In the genomic region with DNA sequence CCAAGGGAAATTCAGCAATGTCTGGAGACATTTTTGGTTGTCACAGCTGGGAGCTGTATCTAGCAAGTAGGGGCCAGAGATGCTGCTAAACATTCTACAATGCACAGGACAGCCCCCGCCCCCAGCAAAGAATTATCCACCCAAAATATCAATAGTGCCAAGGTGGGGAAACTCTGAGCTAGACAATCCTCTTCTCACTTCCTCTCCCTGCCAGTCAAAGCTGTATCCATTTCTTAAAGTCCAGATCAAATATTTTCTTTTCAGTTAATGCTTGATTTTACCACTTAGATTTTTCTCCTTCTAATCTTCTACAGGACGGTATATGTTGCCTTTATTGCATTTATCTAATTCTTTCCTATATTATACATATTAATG, we compare ENCODE assay signal across 16 cellular contexts.
DNase-seq lines count a peak whose midpoint lies in the region; ATAC-seq, FAIRE-seq and TF ChIP-seq lines count a peak whose summit lies in the region.
"Had no signal": no experiment of that assay in that cellular context is flagged by ENCODE, and none has a peak within 500 bp of the region (broad histone marks: within the 10 kb centered on the region; RNA-seq: fewer than 3 reads in every experiment).

No MANE protein-coding gene starts in this region.

- H3K4me1 Mint-ChIP-seq in stimulated activated memory B cell treated with anti-CD40 and anti-IgM and Interleukin-4, amounts not matched to agents 10 μg/mL and 1 μg/mL and 100 μg/mL, for 72 hours: peaks cover 25% of the 10 kb centered on the region

- WGBS in GM12878 (ENCODE audit: insufficient coverage, insufficient replicate concordance, low lambda C conversion rate, missing lambda C conversion rate): 0% methylated on average over 2 of the region's 2 CpGs

- H3K4me1 ChIP-seq in OCI-LY3 (ENCODE audit: low read length) (peaks cover 20% of the 10 kb centered on the region), GM12878 (ENCODE audit: control insufficient read depth, insufficient read depth, low read length) (no peaks in the 10 kb centered on the region)

- H3K9me3 ChIP-seq in OCI-LY3 (ENCODE audit: insufficient read depth, low read length): no peaks in the 10 kb centered on the region
- H3K9me3 ChIP-seq in GM12878 (replicated peaks; ENCODE audit: control insufficient read depth, insufficient read depth, low read length): no peaks in the 10 kb centered on the region; the same call in 2 of the 3 replicates

- no TSS peak for BruUV-seq in GM12878 (replicated peaks; lab: Mats Ljungman, UMichigan)

- POLR2A ChIA-PET in GM12878 (lab: Charles Lee): interaction anchor here (0.7 kb wide), 1 partner anchor 1290 kb away, joined by 4 read pairs; no protein-coding TSS in a partner anchor

- RAD21 ChIA-PET in GM12878 (lab: Charles Lee; ENCODE audit: unreplicated experiment): no interaction called here

- TF ChIP-seq RAD21 in GM12878 (IDR thresholded peaks at IDR 0.05; ENCODE audit: insufficient read depth, low read depth, low read length): no peak

- H3K79me2 ChIP-seq in OCI-LY3 (ENCODE audit: low read length): no peaks in the 10 kb centered on the region
- H3K79me2 ChIP-seq in GM12878 (ENCODE audit: control insufficient read depth, insufficient read depth, low read length): no peaks in the 10 kb centered on the region

- no peak overlapping the region for H3K27ac ChIP-seq in OCI-LY3 (ENCODE audit: low read length)
- no peak overlapping the region for H3K27ac ChIP-seq in GM12878 (ENCODE audit: control insufficient read depth, insufficient read depth)

- no peak for TF ChIP-seq EP300 in GM12878 (IDR thresholded peaks at IDR 0.05; ENCODE audit: borderline replicate concordance in 1 of 2, control insufficient read depth in 1 of 2, low read depth in 2 of 2, low read length in 2 of 2)

- H3K36me3 Mint-ChIP-seq in stimulated activated memory B cell treated with anti-CD40 and anti-IgM and Interleukin-4, amounts not matched to agents 10 μg/mL and 1 μg/mL and 100 μg/mL, for 72 hours: no peaks in the 10 kb centered on the region

- H3K9me3 Mint-ChIP-seq in stimulated activated memory B cell treated with anti-CD40 and anti-IgM and Interleukin-4, amounts not matched to agents 10 μg/mL and 1 μg/mL and 100 μg/mL, for 72 hours: peaks cover 3% of the 10 kb centered on the region

- peak overlapping the region; percentile 46 for H3K4me2 ChIP-seq in OCI-LY3 (ENCODE audit: low read length)
- H3K4me2 ChIP-seq in GM12878 (ENCODE audit: control insufficient read depth, insufficient read depth): no peak overlapping the region
- H3K4me2 ChIP-seq: GM23338 had no signal

- SMC1A ChIA-PET in GM12878 (lab: Charles Lee; ENCODE audit: uncharacterized antibody, unreplicated experiment): interaction anchor here (1.0 to 1.3 kb wide), 2 partner anchors 10 to 52 kb away, joined by 3 to 5 read pairs; no protein-coding TSS in a partner anchor

- H2AFZ ChIP-seq in OCI-LY3 (ENCODE audit: low read depth, low read length) (no peak overlapping the region), GM12878 (ENCODE audit: control insufficient read depth, low read depth, low read length) (no peak overlapping the region)

- CTCF ChIA-PET in GM12878 (lab: Yijun Ruan, JAX): interaction anchor here (1.0 to 2.1 kb wide), 4 partner anchors 8 to 227 kb away, joined by 3 to 18 read pairs (median 8); no protein-coding TSS in a partner anchor

- DNase-seq in GM12878 (ENCODE audit: low read depth, low spot score) (no peak), NCI-H446 treated with DMSO at 0.1 percent for 48 hours (lab: John Stamatoyannopoulos, UW) (no peak), T1000 (lab: John Stamatoyannopoulos, UW) (no peak), NCI-H1092 treated with DMSO at 0.1 percent for 48 hours (lab: John Stamatoyannopoulos, UW) (no peak)
- DNase-seq: C1 segment of cervical spinal cord, Calu3, COR-L47, DMS53, DMS79 treated with DMSO at 0.1 percent for 48 hours, GF-D8, H9 had no signal

- H3K27ac Mint-ChIP-seq in stimulated activated memory B cell treated with anti-CD40 and anti-IgM and Interleukin-4, amounts not matched to agents 10 μg/mL and 1 μg/mL and 100 μg/mL, for 72 hours: no peak overlapping the region
- H3K27ac Mint-ChIP-seq: GM23338, H9 had no signal

- no peaks in the 10 kb centered on the region for H3K36me3 ChIP-seq in OCI-LY3 (replicated peaks; ENCODE audit: low read depth, low read length)
- no peaks in the 10 kb centered on the region for H3K36me3 ChIP-seq in GM12878 (ENCODE audit: control insufficient read depth in 2 of 2, insufficient read depth in 2 of 2, low read length in 1 of 2)

- H3K4me3 ChIP-seq in OCI-LY3 (ENCODE audit: low read length): no peak overlapping the region
- no peak overlapping the region for H3K4me3 ChIP-seq in GM12878
- H3K4me3 ChIP-seq: GM23338 had no signal

- TF ChIP-seq CTCF in OCI-LY3 (IDR thresholded peaks at IDR 0.05; ENCODE audit: low read depth, low read length) (no peak), GM12878 (IDR thresholded peaks at IDR 0.05 in 2 of 3, conservative IDR thresholded peaks at IDR 0.05 in 1 of 3; ENCODE audit: control insufficient read depth in 2 of 3, extremely low read depth in 1 of 3, insufficient read depth in 1 of 3, low read depth in 3 of 3, low read length in 3 of 3) (no peak)

- H3K9ac ChIP-seq in OCI-LY3 (ENCODE audit: low read length) (no peak overlapping the region), GM12878 (ENCODE audit: control insufficient read depth, insufficient read depth, low read length) (no peak overlapping the region)

- H4K20me1 ChIP-seq in OCI-LY3 (ENCODE audit: insufficient read depth, low read length): no peaks in the 10 kb centered on the region
- no peaks in the 10 kb centered on the region for H4K20me1 ChIP-seq in GM12878 (ENCODE audit: control insufficient read depth, insufficient read depth)

- in situ Hi-C loops in GM12878 (cut with MboI): no loop called here

- H3K27me3 ChIP-seq in OCI-LY3 (ENCODE audit: low read depth, low read length): peaks cover 20% of the 10 kb centered on the region
- no peaks in the 10 kb centered on the region for H3K27me3 ChIP-seq in GM12878 (replicated peaks in 1 of 2; ENCODE audit: control insufficient read depth in 2 of 2, insufficient read depth in 2 of 2, low read length in 1 of 2)

- no peak for TF ChIP-seq POLR2A in GM12878 (IDR thresholded peaks at IDR 0.05; ENCODE audit: low read depth, low read length)

- FAIRE-seq in GM12878 (lab: Jason Lieb, UNC): no peak
- FAIRE-seq: GM19239 had no signal

- no peak overlapping the region for H3K4me3 Mint-ChIP-seq in stimulated activated memory B cell treated with anti-CD40 and anti-IgM and Interleukin-4, amounts not matched to agents 10 μg/mL and 1 μg/mL and 100 μg/mL, for 72 hours
- H3K4me3 Mint-ChIP-seq: GM23338, H9 had no signal

- intact Hi-C loops in GM12878 (cut with micrococcal nuclease; ENCODE audit: unreplicated experiment): no loop called here

- ATAC-seq in GM12878: peak; percentile 36; the same call in 1 of the 3 replicates
- ATAC-seq in stimulated activated memory B cell treated with anti-CD40 and anti-IgM and Interleukin-4, amounts not matched to agents 10 μg/mL and 1 μg/mL and 100 μg/mL, for 72 hours: peak; percentile 71
- ATAC-seq: HCT116 had no signal

- H3K27me3 Mint-ChIP-seq in stimulated activated memory B cell treated with anti-CD40 and anti-IgM and Interleukin-4, amounts not matched to agents 10 μg/mL and 1 μg/mL and 100 μg/mL, for 72 hours: no peaks in the 10 kb centered on the region

TF ChIP-seq in GM12878, 131 proteins besides CTCF, POLR2A, EP300 and RAD21:
- no peak for TF ChIP-seq GABPA (IDR thresholded peaks at IDR 0.05; ENCODE audit: low read depth)
- peak; percentile 40; the same call in 1 of the 2 replicates for TF ChIP-seq SPI1 (IDR thresholded peaks at IDR 0.05; ENCODE audit: borderline replicate concordance, insufficient read depth, low read depth, low read length)
- no peak for TF ChIP-seq MEF2B (IDR thresholded peaks at IDR 0.05; ENCODE audit: partially characterized antibody, poor library complexity, severe bottlenecking)
- no peak for TF ChIP-seq SMARCA5 (IDR thresholded peaks at IDR 0.05)
- no peak for TF ChIP-seq SREBF1 (IDR thresholded peaks at IDR 0.05; ENCODE audit: low read length)
- no peak for TF ChIP-seq TBL1XR1 (IDR thresholded peaks at IDR 0.05; ENCODE audit: low read depth, low read length)
- TF ChIP-seq HDAC2 (IDR thresholded peaks at IDR 0.05): no peak
- no peak for TF ChIP-seq SP1 (IDR thresholded peaks at IDR 0.05; ENCODE audit: low read depth, low read length)
- TF ChIP-seq PKNOX1 (IDR thresholded peaks at IDR 0.05): peak; percentile 32; the same call in 1 of the 2 replicates
- no peak for TF ChIP-seq TAF1 (IDR thresholded peaks at IDR 0.05; ENCODE audit: borderline replicate concordance, low read depth, low read length)
- TF ChIP-seq SMAD1 (IDR thresholded peaks at IDR 0.05; ENCODE audit: low read depth, partially characterized antibody): no peak
TF ChIP-seq in GM12878: peak in this region for 2.
